10 cellular contexts compared by ENCODE assay signal in genomic region chr17:45145035-45145389, GRCh38. TPM values are rescaled to one million over a fixed set of nuclear protein-coding genes. Genes with fewer than 3 reads are reported as not detected.
DNase-seq lines count a peak whose midpoint lies in the region; ATAC-seq, FAIRE-seq and TF ChIP-seq lines count a peak whose summit lies in the region.
"Had no signal": no experiment of that assay in that cellular context is flagged by ENCODE, and none has a peak within 500 bp of the region (broad histone marks: within the 10 kb centered on the region; RNA-seq: fewer than 3 reads in every experiment).

No MANE protein-coding gene starts in this region.

- in situ Hi-C loops in HepG2 (cut with HindIII; ENCODE audit: extremely low pct_ligation_motif_present, low pct_unique_long_range_greater_than_20kb), result loop anchor here (5.0 kb wide), 2 partner anchors 52 to 102 kb away; no protein-coding TSS in a partner anchor

- no peak; a peak in 1 of 4 replicates for TF ChIP-seq POLR2A in HepG2 (IDR thresholded peaks at IDR 0.05; ENCODE audit: insufficient read depth in 1 of 2, low read depth in 2 of 2, low read length in 2 of 2)

- ATAC-seq in HepG2 (no peak), HG03139 (IDR thresholded peaks at IDR 0.05; ENCODE audit: unreplicated experiment) (no peak)
- no peak for ATAC-seq in stimulated activated memory B cell treated with anti-CD40 and anti-IgM and Interleukin-4, amounts not matched to agents 10 μg/mL and 1 μg/mL and 100 μg/mL, for 72 hours

- POLR2A ChIA-PET in HepG2 (lab: Yijun Ruan, JAX), result interaction anchor here (1.7 to 19.8 kb wide), 2 partner anchors 10 to 23 kb away, joined by 8 to 2487 read pairs; partner anchors contain the start of genes ACBD4 and HEXIM2

- H3K27ac Mint-ChIP-seq in stimulated activated memory B cell treated with anti-CD40 and anti-IgM and Interleukin-4, amounts not matched to agents 10 μg/mL and 1 μg/mL and 100 μg/mL, for 72 hours, result peak overlapping the region; percentile 86

- H3K36me3 ChIP-seq in HUES48 (ENCODE audit: control insufficient read depth, insufficient read depth, low read length) (no peaks in the 10 kb centered on the region), HepG2 (replicated peaks in 1 of 2; ENCODE audit: control insufficient read depth in 1 of 2, insufficient read depth in 2 of 2, low read length in 2 of 2) (no peaks in the 10 kb centered on the region; a peak in 1 of 5 replicates)

- H3K4me1 Mint-ChIP-seq in stimulated activated memory B cell treated with anti-CD40 and anti-IgM and Interleukin-4, amounts not matched to agents 10 μg/mL and 1 μg/mL and 100 μg/mL, for 72 hours, result peaks cover 58% of the 10 kb centered on the region

- no peaks in the 10 kb centered on the region for H3K9me3 Mint-ChIP-seq in stimulated activated memory B cell treated with anti-CD40 and anti-IgM and Interleukin-4, amounts not matched to agents 10 μg/mL and 1 μg/mL and 100 μg/mL, for 72 hours

- CTCF ChIA-PET in HepG2 (lab: Yijun Ruan, JAX; ENCODE audit: low intra/inter-chr PET ratio, low total read pairs), result no interaction called here

- BruUV-seq in HepG2 (replicated peaks; lab: Mats Ljungman, UMichigan), result no TSS peak

- peaks cover 16% of the 10 kb centered on the region for H3K79me2 ChIP-seq in HepG2 (ENCODE audit: insufficient read depth, low read length)

- no peak for TF ChIP-seq CTCF in HepG2 (CRISPR knock-in tag; IDR thresholded peaks at IDR 0.05)

- H3K4me3 ChIP-seq in HUES48 (ENCODE audit: low read depth, low read length) (peak overlapping the region; percentile 65; the same call in 1 of the 2 replicates), HepG2 (replicated peaks in 1 of 3; ENCODE audit: insufficient read depth in 1 of 3, low read depth in 2 of 3, low read length in 3 of 3) (no peak overlapping the region)

- intact Hi-C loops in HepG2 (cut with micrococcal nuclease; ENCODE audit: unreplicated experiment), result no loop called here

- no peaks in the 10 kb centered on the region for H3K9me3 ChIP-seq in HUES48 (ENCODE audit: control insufficient read depth, insufficient read depth, low read length)
- H3K9me3 ChIP-seq in HepG2 (ENCODE audit: low read length), result no peaks in the 10 kb centered on the region

- TF ChIP-seq EP300 in HepG2 (IDR thresholded peaks at IDR 0.05; ENCODE audit: low read depth in 2 of 2, low read length in 2 of 2) (no peak), HepG2 (CRISPR knock-in tag; IDR thresholded peaks at IDR 0.05; ENCODE audit: borderline replicate concordance) (no peak)

- H3K27me3 ChIP-seq in HUES48 (ENCODE audit: control insufficient read depth, insufficient read depth, low read length), result no peaks in the 10 kb centered on the region
- H3K27me3 ChIP-seq in HepG2 (ENCODE audit: control insufficient read depth in 1 of 2, insufficient read depth in 2 of 2, low read length in 2 of 2), result no peaks in the 10 kb centered on the region; a peak in 2 of 5 replicates

- peak overlapping the region; percentile 62 for H3K4me3 Mint-ChIP-seq in stimulated activated memory B cell treated with anti-CD40 and anti-IgM and Interleukin-4, amounts not matched to agents 10 μg/mL and 1 μg/mL and 100 μg/mL, for 72 hours

- DNase-seq in HepG2 (ENCODE audit: low spot score) (no peak), kidney glomerular epithelial cell (lab: John Stamatoyannopoulos, UW) (no peak), NOMO-1 treated with DMSO at 0.1 percent for 48 hours (lab: John Stamatoyannopoulos, UW; ENCODE audit: unreplicated experiment) (no peak)
- no peak for DNase-seq in stimulated activated naive CD4-positive, alpha-beta T cell treated with Interleukin-2 at 50 U/mL for 16 hours (lab: John Stamatoyannopoulos, UW)
- DNase-seq: NCI-H446 treated with DMSO at 0.1 percent for 48 hours had no signal

- H4K20me1 ChIP-seq in HepG2 (ENCODE audit: insufficient read depth, low read length), result peaks cover 16% of the 10 kb centered on the region; the same call in 1 of the 2 replicates

- no peak for TF ChIP-seq RAD21 in HepG2 (CRISPR knock-in tag; IDR thresholded peaks at IDR 0.05)

- no peak overlapping the region for H2AFZ ChIP-seq in HepG2 (ENCODE audit: low read length)

- FAIRE-seq in HepG2 (lab: Jason Lieb, UNC), result no peak
- FAIRE-seq: TTC549 had no signal

- WGBS in HepG2 (ENCODE audit: low lambda C conversion rate), result 93% methylated on average over 8 of the region's 8 CpGs

- peaks cover 22% of the 10 kb centered on the region for H3K4me1 ChIP-seq in HUES48 (ENCODE audit: control insufficient read depth, insufficient read depth, low read length)
- peaks cover 11% of the 10 kb centered on the region for H3K4me1 ChIP-seq in HepG2 (ENCODE audit: insufficient read depth, low read length)

- no peak overlapping the region for H3K4me2 ChIP-seq in HepG2 (ENCODE audit: low read depth, low read length)

- H3K36me3 Mint-ChIP-seq in stimulated activated memory B cell treated with anti-CD40 and anti-IgM and Interleukin-4, amounts not matched to agents 10 μg/mL and 1 μg/mL and 100 μg/mL, for 72 hours, result peaks cover 18% of the 10 kb centered on the region

- no peak overlapping the region for H3K27ac ChIP-seq in HUES48 (ENCODE audit: low read depth, low read length)
- H3K27ac ChIP-seq in angular gyrus (ENCODE audit: low read depth, low read length), result peak overlapping the region; percentile 67
- H3K27ac ChIP-seq in HepG2 (ENCODE audit: extremely low read length, insufficient read depth, low read length), result no peak overlapping the region

- no peaks in the 10 kb centered on the region for H3K27me3 Mint-ChIP-seq in stimulated activated memory B cell treated with anti-CD40 and anti-IgM and Interleukin-4, amounts not matched to agents 10 μg/mL and 1 μg/mL and 100 μg/mL, for 72 hours

- no peak overlapping the region for H3K9ac ChIP-seq in HUES48 (ENCODE audit: low read depth, low read length)
- H3K9ac ChIP-seq in HepG2 (ENCODE audit: insufficient read depth, low read depth, low read length), result no peak overlapping the region

RNA-seq across cellular contexts. Expression of gene HEXIM1, which starts 3.3 kb away (rescaled TPM):
- 10.5 and 14.8 TPM in 2 replicates for total RNA-seq in HepG2 (2016; rRNA removed; fragmentation: Illumina TruSeq; extraction: Trizol)
- 2.7 and 3.3 TPM in 2 replicates for total RNA-seq in HepG2 (2016; cell fraction: cytosol; rRNA removed; fragmentation: Illumina TruSeq; extraction: Trizol; ENCODE audit: low read depth)
- total RNA-seq in HepG2 (2016; cell fraction: insoluble cytoplasmic fraction; rRNA removed; fragmentation: Illumina TruSeq; extraction: Trizol), result 11.7 and 13.0 TPM in 2 replicates
- 8.9 and 9.5 TPM in 2 replicates for total RNA-seq in HepG2 (2016; cell fraction: membrane; rRNA removed; fragmentation: Illumina TruSeq; extraction: Trizol)
- total RNA-seq in HepG2 (2016; cell fraction: nucleus; rRNA removed; fragmentation: Illumina TruSeq; extraction: Trizol), result 13.8 and 14.0 TPM in 2 replicates
- 16.3 and 16.6 TPM in 2 replicates for polyA plus RNA-seq in HepG2 (2011; rRNA removed)
- 13.7 and 14.0 TPM in 2 replicates for polyA plus RNA-seq in HepG2 (2011; cell fraction: cytosol; rRNA removed)
- 34.1 and 37.3 TPM in 2 replicates for polyA plus RNA-seq in HepG2 (2011; cell fraction: nucleus; rRNA removed)
- 17.5 and 20.8 TPM in 2 replicates for polyA plus RNA-seq in HepG2 (2012)
- 2.7 and 3.3 TPM in 2 replicates for polyA plus RNA-seq in HepG2 (2016; cell fraction: cytosol; fragmentation: Illumina TruSeq; extraction: Trizol; ENCODE audit: low read depth)
- polyA plus RNA-seq in HepG2 (2016; cell fraction: insoluble cytoplasmic fraction; fragmentation: Illumina TruSeq; extraction: Trizol; ENCODE audit: low read depth), result 36.1 and 41.5 TPM in 2 replicates
- 10.3 and 12.9 TPM in 2 replicates for polyA plus RNA-seq in HepG2 (2016; cell fraction: membrane; fragmentation: Illumina TruSeq; extraction: Trizol; ENCODE audit: low read depth)
- polyA plus RNA-seq in HepG2 (2016; cell fraction: nucleus; fragmentation: Illumina TruSeq; extraction: Trizol; ENCODE audit: insufficient read depth, low read depth), result 51.0 and 51.8 TPM in 2 replicates
- 8.8 and 11.0 TPM in 2 replicates for polyA minus RNA-seq in HepG2 (2011; rRNA and poly(A)+ RNA removed; ENCODE audit: low replicate concordance)
- polyA minus RNA-seq in HepG2 (2011; cell fraction: cytosol; rRNA and poly(A)+ RNA removed), result 10.7 and 11.5 TPM in 2 replicates
- polyA minus RNA-seq in HepG2 (2011; cell fraction: nucleus; rRNA and poly(A)+ RNA removed), result 17.1 and 27.5 TPM in 2 replicates

RNA-seq across cellular contexts. Expression of gene ACBD4, which starts 9.5 kb away (rescaled TPM):
- total RNA-seq in HepG2 (2016; rRNA removed; fragmentation: Illumina TruSeq; extraction: Trizol), result 8.8 and 16.1 TPM in 2 replicates
- 8.0 and 13.0 TPM in 2 replicates for total RNA-seq in HepG2 (2016; cell fraction: cytosol; rRNA removed; fragmentation: Illumina TruSeq; extraction: Trizol; ENCODE audit: low read depth)
- total RNA-seq in HepG2 (2016; cell fraction: insoluble cytoplasmic fraction; rRNA removed; fragmentation: Illumina TruSeq; extraction: Trizol), result 9.5 and 14.6 TPM in 2 replicates
- total RNA-seq in HepG2 (2016; cell fraction: membrane; rRNA removed; fragmentation: Illumina TruSeq; extraction: Trizol), result 12.4 and 18.3 TPM in 2 replicates
- 15.2 and 17.1 TPM in 2 replicates for total RNA-seq in HepG2 (2016; cell fraction: nucleus; rRNA removed; fragmentation: Illumina TruSeq; extraction: Trizol)
- polyA plus RNA-seq in HepG2 (2011; rRNA removed), result 26.9 and 34.1 TPM in 2 replicates
- 12.2 and 17.4 TPM in 2 replicates for polyA plus RNA-seq in HepG2 (2011; cell fraction: cytosol; rRNA removed)
- 71.5 and 77.5 TPM in 2 replicates for polyA plus RNA-seq in HepG2 (2011; cell fraction: nucleus; rRNA removed)
- polyA plus RNA-seq in HepG2 (2012), result 16.9 and 20.5 TPM in 2 replicates
- 9.2 and 14.3 TPM in 2 replicates for polyA plus RNA-seq in HepG2 (2016; cell fraction: cytosol; fragmentation: Illumina TruSeq; extraction: Trizol; ENCODE audit: low read depth)
- 9.9 and 13.7 TPM in 2 replicates for polyA plus RNA-seq in HepG2 (2016; cell fraction: insoluble cytoplasmic fraction; fragmentation: Illumina TruSeq; extraction: Trizol; ENCODE audit: low read depth)
- 10.5 and 15.2 TPM in 2 replicates for polyA plus RNA-seq in HepG2 (2016; cell fraction: membrane; fragmentation: Illumina TruSeq; extraction: Trizol; ENCODE audit: low read depth)
- polyA plus RNA-seq in HepG2 (2016; cell fraction: nucleus; fragmentation: Illumina TruSeq; extraction: Trizol; ENCODE audit: insufficient read depth, low read depth), result 36.2 and 39.6 TPM in 2 replicates
- polyA minus RNA-seq in HepG2 (2011; rRNA and poly(A)+ RNA removed; ENCODE audit: low replicate concordance), result 6.9 and 21.9 TPM in 2 replicates
- polyA minus RNA-seq in HepG2 (2011; cell fraction: cytosol; rRNA and poly(A)+ RNA removed), result 8.3 and 8.4 TPM in 2 replicates
- polyA minus RNA-seq in HepG2 (2011; cell fraction: nucleus; rRNA and poly(A)+ RNA removed), result 26.9 and 36.2 TPM in 2 replicates

RNA-seq across cellular contexts. Expression of gene PLCD3, which starts 12.7 kb away (rescaled TPM):
- total RNA-seq in HepG2 (2016; rRNA removed; fragmentation: Illumina TruSeq; extraction: Trizol), result 5.5 and 11.3 TPM in 2 replicates
- 5.6 and 8.7 TPM in 2 replicates for total RNA-seq in HepG2 (2016; cell fraction: cytosol; rRNA removed; fragmentation: Illumina TruSeq; extraction: Trizol; ENCODE audit: low read depth)
- total RNA-seq in HepG2 (2016; cell fraction: insoluble cytoplasmic fraction; rRNA removed; fragmentation: Illumina TruSeq; extraction: Trizol), result 6.2 and 9.4 TPM in 2 replicates
- total RNA-seq in HepG2 (2016; cell fraction: membrane; rRNA removed; fragmentation: Illumina TruSeq; extraction: Trizol), result 23.5 and 28.9 TPM in 2 replicates
- 4.2 and 4.3 TPM in 2 replicates for total RNA-seq in HepG2 (2016; cell fraction: nucleus; rRNA removed; fragmentation: Illumina TruSeq; extraction: Trizol)
- 39.1 and 46.1 TPM in 2 replicates for polyA plus RNA-seq in HepG2 (2011; rRNA removed)
- polyA plus RNA-seq in HepG2 (2011; cell fraction: cytosol; rRNA removed), result 28.6 and 40.9 TPM in 2 replicates
- 37.4 and 43.6 TPM in 2 replicates for polyA plus RNA-seq in HepG2 (2011; cell fraction: nucleus; rRNA removed)
- 8.5 and 22.4 TPM in 2 replicates for polyA plus RNA-seq in HepG2 (2012)
- 17.4 and 19.5 TPM in 2 replicates for polyA plus RNA-seq in HepG2 (2016; cell fraction: cytosol; fragmentation: Illumina TruSeq; extraction: Trizol; ENCODE audit: low read depth)
- polyA plus RNA-seq in HepG2 (2016; cell fraction: insoluble cytoplasmic fraction; fragmentation: Illumina TruSeq; extraction: Trizol; ENCODE audit: low read depth), result 14.0 and 24.9 TPM in 2 replicates
- polyA plus RNA-seq in HepG2 (2016; cell fraction: membrane; fragmentation: Illumina TruSeq; extraction: Trizol; ENCODE audit: low read depth), result 30.5 and 46.5 TPM in 2 replicates
- polyA plus RNA-seq in HepG2 (2016; cell fraction: nucleus; fragmentation: Illumina TruSeq; extraction: Trizol; ENCODE audit: insufficient read depth, low read depth), result 24.9 and 28.4 TPM in 2 replicates
- polyA minus RNA-seq in HepG2 (2011; rRNA and poly(A)+ RNA removed; ENCODE audit: low replicate concordance), result 68.8 and 256 TPM in 2 replicates
- polyA minus RNA-seq in HepG2 (2011; cell fraction: cytosol; rRNA and poly(A)+ RNA removed), result 26.0 and 39.9 TPM in 2 replicates
- 13.4 and 15.7 TPM in 2 replicates for polyA minus RNA-seq in HepG2 (2011; cell fraction: nucleus; rRNA and poly(A)+ RNA removed)

RNA-seq across cellular contexts. Expression of gene HEXIM2, which starts 16.7 kb away (rescaled TPM):
- 27.1 and 30.8 TPM in 2 replicates for total RNA-seq in HepG2 (2016; rRNA removed; fragmentation: Illumina TruSeq; extraction: Trizol)
- total RNA-seq in HepG2 (2016; cell fraction: cytosol; rRNA removed; fragmentation: Illumina TruSeq; extraction: Trizol; ENCODE audit: low read depth), result 22.3 and 23.3 TPM in 2 replicates
- total RNA-seq in HepG2 (2016; cell fraction: insoluble cytoplasmic fraction; rRNA removed; fragmentation: Illumina TruSeq; extraction: Trizol), result 26.7 and 27.9 TPM in 2 replicates
- total RNA-seq in HepG2 (2016; cell fraction: membrane; rRNA removed; fragmentation: Illumina TruSeq; extraction: Trizol), result 25.8 and 28.7 TPM in 2 replicates
- total RNA-seq in HepG2 (2016; cell fraction: nucleus; rRNA removed; fragmentation: Illumina TruSeq; extraction: Trizol), result 13.7 and 16.4 TPM in 2 replicates
- 31.8 and 32.4 TPM in 2 replicates for polyA plus RNA-seq in HepG2 (2011; rRNA removed)
- polyA plus RNA-seq in HepG2 (2011; cell fraction: cytosol; rRNA removed), result 32.2 and 44.9 TPM in 2 replicates
- polyA plus RNA-seq in HepG2 (2011; cell fraction: nucleus; rRNA removed), result 22.5 and 27.3 TPM in 2 replicates
- polyA plus RNA-seq in HepG2 (2012), result 22.2 and 24.9 TPM in 2 replicates
- 14.6 and 18.5 TPM in 2 replicates for polyA plus RNA-seq in HepG2 (2016; cell fraction: cytosol; fragmentation: Illumina TruSeq; extraction: Trizol; ENCODE audit: low read depth)
- 35.4 and 36.8 TPM in 2 replicates for polyA plus RNA-seq in HepG2 (2016; cell fraction: insoluble cytoplasmic fraction; fragmentation: Illumina TruSeq; extraction: Trizol; ENCODE audit: low read depth)
- polyA plus RNA-seq in HepG2 (2016; cell fraction: membrane; fragmentation: Illumina TruSeq; extraction: Trizol; ENCODE audit: low read depth), result 19.7 and 26.6 TPM in 2 replicates
- polyA plus RNA-seq in HepG2 (2016; cell fraction: nucleus; fragmentation: Illumina TruSeq; extraction: Trizol; ENCODE audit: insufficient read depth, low read depth), result 36.3 and 37.9 TPM in 2 replicates
- 9.1 and 26.8 TPM in 2 replicates for polyA minus RNA-seq in HepG2 (2011; rRNA and poly(A)+ RNA removed; ENCODE audit: low replicate concordance)
- 17.8 and 20.5 TPM in 2 replicates for polyA minus RNA-seq in HepG2 (2011; cell fraction: cytosol; rRNA and poly(A)+ RNA removed)
- polyA minus RNA-seq in HepG2 (2011; cell fraction: nucleus; rRNA and poly(A)+ RNA removed), result 12.4 and 13.2 TPM in 2 replicates
